Comparison of ENCODE assay signal across 8 cellular contexts in genomic region chr6:131950767-131951575, GRCh38. TPM values are rescaled to one million over a fixed set of nuclear protein-coding genes. Genes with fewer than 3 reads are reported as not detected.
A peak's percentile ranks its signal among the peaks of the same experiment; 100 is the strongest.
DNase-seq lines count a peak whose midpoint lies in the region; ATAC-seq, FAIRE-seq and TF ChIP-seq lines count a peak whose summit lies in the region.

Gene CCN2 (minus strand): TSS chr6:131951372. CDS start chr6:131951172, 200 bp downstream.

- no peaks in the 10 kb centered on the region for H3K9me3 Mint-ChIP-seq in astrocyte (ENCODE audit: unreplicated experiment)

- peak; percentile 81 for FAIRE-seq in astrocyte (lab: Jason Lieb, UNC)
- FAIRE-seq in pancreas (lab: Jason Lieb, UNC) = no peak

- H3K27ac ChIP-seq in astrocyte (ENCODE audit: low read depth, low read length) = peak within 1 kb of the TSS; percentile 87
- peak within 1 kb of the TSS; percentile 40 to 83 (median 75) for H3K27ac ChIP-seq in pancreas

- H4K20me1 ChIP-seq in astrocyte (ENCODE audit: insufficient read depth, low read length) = peaks cover 40% of the 10 kb centered on the region

- peaks cover 14% of the 10 kb centered on the region for H3K36me3 Mint-ChIP-seq in astrocyte (ENCODE audit: low read depth, unreplicated experiment)

- peak within 1 kb of the TSS; percentile 99 for H3K27ac Mint-ChIP-seq in astrocyte (ENCODE audit: unreplicated experiment)

- peak within 1 kb of the TSS; percentile 86 for H3K4me2 ChIP-seq in astrocyte (ENCODE audit: low read length)

- ATAC-seq in left cardiac atrium (peak; percentile 76 to 79), pancreas (peak; percentile 55 to 72 (median 64)), GM18861 (IDR thresholded peaks at IDR 0.05; ENCODE audit: unreplicated experiment) (no peak)

- peaks cover 9% of the 10 kb centered on the region for H3K36me3 ChIP-seq in astrocyte (ENCODE audit: insufficient read depth, low read length)
- peaks cover 0 to 9% (median 0%) of the 10 kb centered on the region in 3 donors for H3K36me3 ChIP-seq in pancreas

- intact Hi-C loops in left cardiac atrium (cut with DNase I) (loop anchor here (2.0 to 10.0 kb wide), 4 partner anchors 114 to 210 kb away; no protein-coding TSS in a partner anchor), pancreas (cut with DNase I) (no loop called here)

- peaks cover 23% of the 10 kb centered on the region for H3K79me2 ChIP-seq in astrocyte (ENCODE audit: insufficient read depth, low read length)

- no peaks in the 10 kb centered on the region for H3K27me3 ChIP-seq in astrocyte (ENCODE audit: insufficient read depth, low read length)
- H3K27me3 ChIP-seq in pancreas = no peaks in the 10 kb centered on the region

- TF ChIP-seq CTCF in astrocyte (IDR thresholded peaks at IDR 0.05; ENCODE audit: insufficient read depth, low read depth, low read length) = no peak
- TF ChIP-seq CTCF in pancreas (IDR thresholded peaks at IDR 0.05) = peak in 1 of 4 donors; percentile 9

- peaks cover 48% of the 10 kb centered on the region for H3K4me1 Mint-ChIP-seq in astrocyte (ENCODE audit: low read depth, unreplicated experiment)

- no peak within 1 kb of the TSS for H2AFZ ChIP-seq in astrocyte (ENCODE audit: low read depth, low read length)

- peak; percentile 10 for DNase-seq in NCI-H82 (lab: John Stamatoyannopoulos, UW)
- DNase-seq in NCI-H82 treated with DMSO at 0.1 percent for 48 hours (lab: John Stamatoyannopoulos, UW; ENCODE audit: unreplicated experiment) = no peak
- peak; percentile 97 for DNase-seq in LHCN-M2 (ENCODE audit: low read depth)
- peak; percentile 99 for DNase-seq in astrocyte (ENCODE audit: low read depth)
- DNase-seq in left cardiac atrium = peak; percentile 84
- peak; percentile 67 to 88 (median 80) for DNase-seq in pancreas
- no peak for DNase-seq in NCI-H2029 treated with DMSO at 0.1 percent for 48 hours (lab: John Stamatoyannopoulos, UW)

- H3K9ac ChIP-seq in astrocyte (ENCODE audit: low read length) = peak within 1 kb of the TSS; percentile 98

- H3K4me3 ChIP-seq in astrocyte (ENCODE audit: insufficient read depth, low read depth, low read length) (peak within 1 kb of the TSS; percentile 91), pancreas (peak within 1 kb of the TSS; percentile 57 to 68 (median 63))

- H3K27me3 Mint-ChIP-seq in astrocyte (ENCODE audit: low read depth, unreplicated experiment) = no peaks in the 10 kb centered on the region

- peaks cover 35% of the 10 kb centered on the region for H3K4me1 ChIP-seq in astrocyte (ENCODE audit: insufficient read depth, low read length)
- peaks cover 5 to 11% (median 8%) of the 10 kb centered on the region in 3 donors for H3K4me1 ChIP-seq in pancreas

- peak within 1 kb of the TSS; percentile 92 for H3K4me3 Mint-ChIP-seq in astrocyte (ENCODE audit: unreplicated experiment)

- WGBS in pancreas, 2 donors = 0 to 2% methylated on average over 42 to 97 of the region's 97 CpGs

- H3K9me3 ChIP-seq in astrocyte (ENCODE audit: insufficient read depth, low read depth, low read length) (no peaks in the 10 kb centered on the region), pancreas (no peaks in the 10 kb centered on the region)

RNA-seq across cellular contexts. Expression of gene CCN2, which starts in this region (rescaled TPM):
- total RNA-seq in LHCN-M2 (2014; rRNA removed) (46.6 and 51.8 TPM in 2 replicates), astrocyte (1,138 and 1,253 TPM in 2 replicates), left cardiac atrium (100 to 1,000 TPM; 194 to 230 TPM), pancreas (10 to 100 TPM; 22.5 to 68.2 (median 37.7) TPM)
- 261 TPM for polyA plus RNA-seq in LHCN-M2 (2012)
- 10 to 100 TPM; 18.4 to 30.4 TPM for polyA plus RNA-seq in pancreas

Comparison
In these comparisons a context has a peak if more than half of its experiments do, and no peak if none do; other contexts are left out.
1. DNase-seq: peak in NCI-H82 (single experiment), LHCN-M2 (single experiment), astrocyte (single experiment), left cardiac atrium (single experiment) and pancreas (6 of 6); none in NCI-H82 treated with DMSO at 0.1 percent for 48 hours (single experiment) and NCI-H2029 treated with DMSO at 0.1 percent for 48 hours (single experiment).
2. intact Hi-C loops: an anchor here in left cardiac atrium (2.0 to 10.0 kb wide); none called in pancreas.